In genomic region chr11:9773524-9773923, GRCh38 we compare ENCODE assay signal across 25 cellular contexts.
"Had no signal": no experiment of that assay in that cellular context is flagged by ENCODE, and none has a peak within 500 bp of the region (broad histone marks: within the 10 kb centered on the region; RNA-seq: fewer than 3 reads in every experiment).

No MANE protein-coding gene starts in this region.

- H3K27me3 Mint-ChIP-seq: effector memory CD8-positive, alpha-beta T cell; naive thymus-derived CD8-positive, alpha-beta T cell had no signal

- H3K27ac ChIP-seq: coronary artery, foreskin keratinocyte, hepatocyte, ovary, psoas muscle, vagina had no signal

- H3K36me3 ChIP-seq: ovary, sigmoid colon, vagina had no signal

- DNase-seq: effector memory CD8-positive, alpha-beta T cell; erythroblast; foreskin keratinocyte; heart left ventricle; kidney; mesendoderm; midbrain; naive thymus-derived CD8-positive, alpha-beta T cell; nephron progenitor cell; nucleus accumbens; ovary; posterior cingulate gyrus; psoas muscle; right cardiac atrium; sigmoid colon; stimulated activated CD4-positive, alpha-beta T cell treated with anti-CD3 and anti-CD28 coated beads, Interleukin-2, amount 100 ng/mL, for 24 hours; stimulated activated CD4-positive, alpha-beta T cell treated with anti-CD3 and anti-CD28 coated beads, Interleukin-4, amount 100 ng/mL, for 24 hours; stimulated activated naive CD8-positive, alpha-beta T cell treated with anti-CD3 and anti-CD28 coated beads, Interleukin-15, Interleukin-2, amounts not matched to agents 100 U/mL and 50 U/mL, for 24 hours; transverse colon had no signal

- H3K4me1 Mint-ChIP-seq: stimulated activated effector memory CD8-positive, alpha-beta T cell treated with anti-CD3 and anti-CD28 coated beads, Interleukin-12 subunit alpha, Interleukin-12 subunit beta, amount 100 ng/mL, for 72 hours had no signal

- H3K27ac Mint-ChIP-seq: effector memory CD8-positive, alpha-beta T cell; nephron progenitor cell; stimulated activated effector memory CD8-positive, alpha-beta T cell treated with anti-CD3 and anti-CD28 coated beads, Interleukin-12 subunit alpha, Interleukin-12 subunit beta, amount 100 ng/mL, for 72 hours had no signal

- H3K27me3 ChIP-seq: foreskin keratinocyte, gastroesophageal sphincter, heart left ventricle, hepatocyte, ovary, sigmoid colon, transverse colon, vagina had no signal

- ATAC-seq: effector memory CD8-positive, alpha-beta T cell; foreskin keratinocyte; gastroesophageal sphincter; heart left ventricle; left lobe of liver; naive thymus-derived CD8-positive, alpha-beta T cell; right cardiac atrium; stimulated activated effector memory CD8-positive, alpha-beta T cell treated with anti-CD3 and anti-CD28 coated beads, Interleukin-12 subunit alpha, Interleukin-12 subunit beta, amount 100 ng/mL, for 72 hours; stimulated activated naive CD8-positive, alpha-beta T cell treated with anti-CD3 and anti-CD28 coated beads, Interleukin-15, Interleukin-2, amounts not matched to agents 100 U/mL and 50 U/mL, for 24 hours had no signal

- H3K9me3 Mint-ChIP-seq: effector memory CD8-positive, alpha-beta T cell; naive thymus-derived CD8-positive, alpha-beta T cell; nephron progenitor cell; stimulated activated effector memory CD8-positive, alpha-beta T cell treated with anti-CD3 and anti-CD28 coated beads, Interleukin-12 subunit alpha, Interleukin-12 subunit beta, amount 100 ng/mL, for 72 hours had no signal

- H3K4me2 ChIP-seq: hepatocyte had no signal

- H3K9me3 ChIP-seq: gastroesophageal sphincter, heart left ventricle, ovary, psoas muscle, sigmoid colon, transverse colon, vagina had no signal

- H3K4me3 Mint-ChIP-seq: effector memory CD8-positive, alpha-beta T cell; naive thymus-derived CD8-positive, alpha-beta T cell; nephron progenitor cell; stimulated activated effector memory CD8-positive, alpha-beta T cell treated with anti-CD3 and anti-CD28 coated beads, Interleukin-12 subunit alpha, Interleukin-12 subunit beta, amount 100 ng/mL, for 72 hours had no signal

- H2AFZ ChIP-seq: hepatocyte had no signal

- H3K4me3 ChIP-seq: coronary artery, gastroesophageal sphincter, heart left ventricle, hepatocyte, ovary, psoas muscle, sigmoid colon, transverse colon, vagina had no signal
